Comparison of ENCODE assay signal across 10 cellular contexts in genomic region chrX:80648023-80648422, GRCh38.
DNase-seq lines count a peak whose midpoint lies in the region; ATAC-seq and TF ChIP-seq lines count a peak whose summit lies in the region.
"Had no signal": no experiment of that assay in that cellular context is flagged by ENCODE, and none has a peak within 500 bp of the region (broad histone marks: within the 10 kb centered on the region; RNA-seq: fewer than 3 reads in every experiment).

No MANE protein-coding gene starts in this region.

- H3K4me3 ChIP-seq in fibroblast of pulmonary artery (replicated peaks; ENCODE audit: low read depth, low read length): no peak overlapping the region
- no peak overlapping the region for H3K4me3 ChIP-seq in left lung

- H3K27me3 ChIP-seq in left lung: no peaks in the 10 kb centered on the region

- no peaks in the 10 kb centered on the region for H3K36me3 Mint-ChIP-seq in type B pancreatic cell

- ATAC-seq in HG03196 (IDR thresholded peaks at IDR 0.05; ENCODE audit: unreplicated experiment) (no peak), left lung (no peak), GM21390 (IDR thresholded peaks at IDR 0.05; ENCODE audit: unreplicated experiment) (no peak)

- no peaks in the 10 kb centered on the region for H3K27me3 Mint-ChIP-seq in type B pancreatic cell

- H3K9me3 Mint-ChIP-seq in type B pancreatic cell: peaks cover 14% of the 10 kb centered on the region

- H3K4me1 Mint-ChIP-seq in type B pancreatic cell (ENCODE audit: unreplicated experiment): no peaks in the 10 kb centered on the region

- H3K27ac ChIP-seq in left lung: no peak overlapping the region

- TF ChIP-seq CTCF in fibroblast of pulmonary artery (IDR thresholded peaks at IDR 0.05; ENCODE audit: low read length, missing control alignments): peak; percentile 54
- TF ChIP-seq CTCF in type B pancreatic cell (conservative IDR thresholded peaks at IDR 0.05): peak; percentile 49
- TF ChIP-seq CTCF in left lung (IDR thresholded peaks at IDR 0.05): peak in 1 of 2 donors; percentile 25

- H3K4me3 Mint-ChIP-seq in type B pancreatic cell: no peak overlapping the region

- intact Hi-C loops in left lung (cut with DNase I): no loop called here

- H3K4me1 ChIP-seq in left lung: no peaks in the 10 kb centered on the region

- DNase-seq in SIG-M5 treated with dmso at 0.1 percent for 504 hours (lab: John Stamatoyannopoulos, UW; ENCODE audit: unreplicated experiment) (peak; percentile 24), SIG-M5 (lab: John Stamatoyannopoulos, UW) (no peak), RPMI7951 (ENCODE audit: low read depth) (peak; percentile 11), fibroblast of pulmonary artery (ENCODE audit: low read depth) (peak; percentile 24), type B pancreatic cell (ENCODE audit: extremely low spot score, unreplicated experiment) (no peak), left lung (no peak)
- DNase-seq: NCI-H1417 treated with DMSO at 0.1 percent for 48 hours, nucleus accumbens had no signal

- no peaks in the 10 kb centered on the region for H3K36me3 ChIP-seq in left lung

- H3K9me3 ChIP-seq in left lung: peaks cover 0 to 2% of the 10 kb centered on the region in 2 donors

- H3K27ac Mint-ChIP-seq in type B pancreatic cell: no peak overlapping the region

Comparison
In these comparisons a context has a peak if more than half of its experiments do, and no peak if none do; other contexts are left out.
1. DNase-seq: peak in SIG-M5 treated with dmso at 0.1 percent for 504 hours (single experiment), RPMI7951 (single experiment) and fibroblast of pulmonary artery (single experiment); none in SIG-M5 (single experiment), type B pancreatic cell (single experiment) and left lung (0 of 2).